18 cellular contexts compared by ENCODE assay signal in genomic region chr10:8275911-8276310, GRCh38.
"Had no signal": no experiment of that assay in that cellular context is flagged by ENCODE, and none has a peak within 500 bp of the region (broad histone marks: within the 10 kb centered on the region; RNA-seq: fewer than 3 reads in every experiment).

No MANE protein-coding gene starts in this region.

- H3K9me3 ChIP-seq: colonic mucosa, heart left ventricle, suprapubic skin, transverse colon had no signal

- H3K27ac ChIP-seq: colonic mucosa, heart left ventricle, parathyroid adenoma, suprapubic skin, transverse colon had no signal

- H3K27me3 ChIP-seq: colonic mucosa, suprapubic skin, transverse colon had no signal

- DNase-seq: activated CD4-positive, alpha-beta memory T cell treated with anti-CD3 and anti-CD28 coated beads for 36 hours; activated CD4-positive, alpha-beta T cell treated with anti-CD3 and anti-CD28 coated beads for 48 hours; activated CD4-positive, CD25-positive, alpha-beta regulatory T cell; activated effector memory CD4-positive, alpha-beta T cell treated with Interleukin-2 at 50 U/mL for 16 hours; activated naive CD4-positive, alpha-beta T cell treated with anti-CD3 and anti-CD28 coated beads for 36 hours; activated naive CD8-positive, alpha-beta T cell treated with anti-CD3 and anti-CD28 coated beads, Interleukin-2, amount 10 ng/mL, durations not matched to agents 7 days and 5 days; activated T-cell treated with anti-CD3 and anti-CD28 coated beads, Interleukin-2, amount 50 U/mL, for 48 hours; amniotic stem cell; colonic mucosa; heart left ventricle; islet precursor cell; left colon; right cardiac atrium; stimulated activated CD4-positive, alpha-beta T cell treated with anti-CD3 and anti-CD28 coated beads, Interleukin-12 subunit alpha, Interleukin-12 subunit beta, amount 100 ng/mL, for 4 hours; stimulated activated CD4-positive, alpha-beta T cell treated with anti-CD3 and anti-CD28 coated beads, Interleukin-4, amount 100 ng/mL, for 4 hours; transverse colon had no signal

- H3K4me1 ChIP-seq: colonic mucosa, heart left ventricle, parathyroid adenoma, transverse colon had no signal

- H3K4me3 ChIP-seq: colonic mucosa, heart left ventricle, suprapubic skin, transverse colon had no signal

- H3K36me3 ChIP-seq: colonic mucosa, heart left ventricle, suprapubic skin, transverse colon had no signal
